Comparison of ENCODE assay signal across 1 cellular context in the genomic region with DNA sequence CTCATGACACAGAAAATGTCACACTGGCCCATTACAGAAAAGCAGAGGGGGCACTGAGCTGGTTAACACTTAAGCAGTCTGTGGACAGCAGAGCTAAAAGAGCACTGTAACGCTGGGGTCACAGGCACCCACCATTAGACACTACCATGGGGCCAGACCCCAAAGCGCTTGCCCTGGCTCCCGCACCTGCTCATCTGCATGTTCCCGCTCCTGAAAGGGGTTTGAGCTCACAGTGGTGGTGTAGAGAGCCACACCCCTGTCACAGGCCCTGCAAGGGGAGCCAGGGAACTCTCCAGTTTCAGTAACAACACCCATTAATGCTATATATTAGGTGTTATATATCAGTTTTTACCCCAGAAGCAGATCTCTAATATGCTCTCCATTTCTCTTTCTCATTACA.
A peak's percentile ranks its signal among the peaks of the same experiment; 100 is the strongest.
TF ChIP-seq lines count a peak whose summit lies in the region.

No MANE protein-coding gene starts in this region.

TF ChIP-seq in HepG2, 621 proteins besides CTCF, POLR2A, EP300 and RAD21 (continued from another document):
- TF ChIP-seq, protein P1, sequence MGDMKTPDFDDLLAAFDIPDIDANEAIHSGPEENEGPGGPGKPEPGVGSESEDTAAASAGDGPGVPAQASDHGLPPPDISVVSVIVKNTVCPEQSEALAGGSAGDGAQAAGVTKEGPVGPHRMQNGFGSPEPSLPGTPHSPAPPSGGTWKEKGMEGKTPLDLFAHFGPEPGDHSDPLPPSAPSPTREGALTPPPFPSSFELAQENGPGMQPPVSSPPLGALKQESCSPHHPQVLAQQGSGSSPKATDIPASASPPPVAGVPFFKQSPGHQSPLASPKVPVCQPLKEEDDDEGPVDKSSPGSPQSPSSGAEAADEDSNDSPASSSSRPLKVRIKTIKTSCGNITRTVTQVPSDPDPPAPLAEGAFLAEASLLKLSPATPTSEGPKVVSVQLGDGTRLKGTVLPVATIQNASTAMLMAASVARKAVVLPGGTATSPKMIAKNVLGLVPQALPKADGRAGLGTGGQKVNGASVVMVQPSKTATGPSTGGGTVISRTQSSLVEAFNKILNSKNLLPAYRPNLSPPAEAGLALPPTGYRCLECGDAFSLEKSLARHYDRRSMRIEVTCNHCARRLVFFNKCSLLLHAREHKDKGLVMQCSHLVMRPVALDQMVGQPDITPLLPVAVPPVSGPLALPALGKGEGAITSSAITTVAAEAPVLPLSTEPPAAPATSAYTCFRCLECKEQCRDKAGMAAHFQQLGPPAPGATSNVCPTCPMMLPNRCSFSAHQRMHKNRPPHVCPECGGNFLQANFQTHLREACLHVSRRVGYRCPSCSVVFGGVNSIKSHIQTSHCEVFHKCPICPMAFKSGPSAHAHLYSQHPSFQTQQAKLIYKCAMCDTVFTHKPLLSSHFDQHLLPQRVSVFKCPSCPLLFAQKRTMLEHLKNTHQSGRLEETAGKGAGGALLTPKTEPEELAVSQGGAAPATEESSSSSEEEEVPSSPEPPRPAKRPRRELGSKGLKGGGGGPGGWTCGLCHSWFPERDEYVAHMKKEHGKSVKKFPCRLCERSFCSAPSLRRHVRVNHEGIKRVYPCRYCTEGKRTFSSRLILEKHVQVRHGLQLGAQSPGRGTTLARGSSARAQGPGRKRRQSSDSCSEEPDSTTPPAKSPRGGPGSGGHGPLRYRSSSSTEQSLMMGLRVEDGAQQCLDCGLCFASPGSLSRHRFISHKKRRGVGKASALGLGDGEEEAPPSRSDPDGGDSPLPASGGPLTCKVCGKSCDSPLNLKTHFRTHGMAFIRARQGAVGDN (CRISPR knock-in tag; IDR thresholded peaks at IDR 0.05), result 0 out of 2 replicates have a peak, but pooled peaks have one; percentile 16
- TF ChIP-seq NFYC (CRISPR knock-in tag; IDR thresholded peaks at IDR 0.05) (no peak), ZNF430 (CRISPR knock-in tag; IDR thresholded peaks at IDR 0.05) (no peak), HIVEP1 (CRISPR knock-in tag; IDR thresholded peaks at IDR 0.05) (no peak)
- TF ChIP-seq, protein P2, sequence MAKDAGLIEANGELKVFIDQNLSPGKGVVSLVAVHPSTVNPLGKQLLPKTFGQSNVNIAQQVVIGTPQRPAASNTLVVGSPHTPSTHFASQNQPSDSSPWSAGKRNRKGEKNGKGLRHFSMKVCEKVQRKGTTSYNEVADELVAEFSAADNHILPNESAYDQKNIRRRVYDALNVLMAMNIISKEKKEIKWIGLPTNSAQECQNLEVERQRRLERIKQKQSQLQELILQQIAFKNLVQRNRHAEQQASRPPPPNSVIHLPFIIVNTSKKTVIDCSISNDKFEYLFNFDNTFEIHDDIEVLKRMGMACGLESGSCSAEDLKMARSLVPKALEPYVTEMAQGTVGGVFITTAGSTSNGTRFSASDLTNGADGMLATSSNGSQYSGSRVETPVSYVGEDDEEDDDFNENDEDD (CRISPR knock-in tag; IDR thresholded peaks at IDR 0.05; ENCODE audit: borderline replicate concordance), result no peak
